In the genomic region with DNA sequence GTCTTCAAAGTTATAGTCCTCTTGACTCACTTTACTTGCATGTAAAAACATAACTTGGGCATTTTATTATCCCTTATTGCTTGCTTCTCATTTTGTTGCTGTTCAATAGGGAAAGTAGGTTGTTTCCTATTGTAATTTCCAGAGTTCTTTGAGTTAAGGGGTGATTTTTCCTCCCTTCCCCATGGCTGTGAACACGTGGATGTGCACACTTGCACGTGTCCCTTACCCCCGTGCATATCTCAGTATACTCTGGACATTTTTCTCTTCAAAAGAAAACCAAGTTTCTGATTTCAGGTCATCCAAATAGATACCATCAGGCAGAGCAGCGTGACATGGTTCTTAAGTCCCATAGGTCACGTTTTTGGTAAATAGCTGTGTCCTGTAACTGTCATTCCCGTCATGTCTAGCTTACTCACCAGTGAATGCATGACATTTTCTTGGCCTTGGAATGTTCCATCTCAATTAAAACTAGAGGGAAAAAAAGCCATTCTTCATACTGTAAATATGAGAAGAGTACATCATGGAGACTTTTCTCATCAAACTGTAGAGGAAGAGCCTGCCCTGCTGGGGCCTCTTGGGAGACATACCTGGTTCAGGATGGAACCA, we compare ENCODE assay signal across 31 cellular contexts.
"Had no signal": no experiment of that assay in that cellular context is flagged by ENCODE, and none has a peak within 500 bp of the region (broad histone marks: within the 10 kb centered on the region; RNA-seq: fewer than 3 reads in every experiment).

No MANE protein-coding gene starts in this region.

- FAIRE-seq: TTC549 had no signal

- H3K4me3 ChIP-seq: ascending aorta, body of pancreas, breast epithelium had no signal

- H3K36me3 ChIP-seq: ascending aorta, brain microvascular endothelial cell, breast epithelium had no signal

- H3K4me1 ChIP-seq: ascending aorta, breast epithelium had no signal

- H3K27me3 ChIP-seq: ascending aorta, body of pancreas, brain microvascular endothelial cell, breast epithelium had no signal

- DNase-seq: activated B cell treated with CpG ODN at 0.5 μM for 24 hours; activated CD4-positive, alpha-beta memory T cell treated with anti-CD3 and anti-CD28 coated beads, Interleukin-2, amount 10 ng/mL, durations not matched to agents 7 days and 5 days; activated CD4-positive, alpha-beta T cell treated with anti-CD3 and anti-CD28 coated beads for 36 hours; activated CD4-positive, alpha-beta T cell treated with anti-CD3 and anti-CD28 coated beads for 48 hours; activated CD4-positive, alpha-beta T cell treated with anti-CD3 and anti-CD28 coated beads, Interleukin-2, amount 10 ng/mL, durations not matched to agents 7 days and 5 days; activated CD4-positive, alpha-beta T cell treated with anti-CD3 and anti-CD28 coated beads, Interleukin-2, amount 50 U/mL, for 48 hours; activated CD4-positive, CD25-positive, alpha-beta regulatory T cell treated with anti-CD3 and anti-CD28 coated beads, Interleukin-2, amount 50 U/mL, for 72 hours; activated CD8-positive, alpha-beta memory T cell treated with anti-CD3 and anti-CD28 coated beads for 24 hours; activated CD8-positive, alpha-beta memory T cell treated with anti-CD3 and anti-CD28 coated beads, Interleukin-2, amount 10 ng/mL, durations not matched to agents 7 days and 5 days; activated CD8-positive, alpha-beta memory T cell treated with anti-CD3 and anti-CD28 coated beads, Interleukin-2, amount 50 U/mL, for 48 hours; activated CD8-positive, alpha-beta T cell treated with anti-CD3 and anti-CD28 coated beads, Interleukin-2, amount 10 ng/mL, durations not matched to agents 7 days and 5 days; activated effector memory CD4-positive, alpha-beta T cell treated with Interleukin-2 at 50 U/mL for 16 hours; activated gamma-delta T cell; activated naive CD4-positive, alpha-beta T cell treated with anti-CD3 and anti-CD28 coated beads, Interleukin-2, amount 10 ng/mL, durations not matched to agents 7 days and 5 days; activated naive CD4-positive, alpha-beta T cell treated with Interleukin-2 at 50 U/mL for 16 hours; activated naive CD8-positive, alpha-beta T cell treated with anti-CD3 and anti-CD28 coated beads, Interleukin-2, amount 10 ng/mL, durations not matched to agents 7 days and 5 days; activated naive CD8-positive, alpha-beta T cell treated with anti-CD3 and anti-CD28 coated beads, Interleukin-2, amount 50 U/mL, for 24 hours; activated T-cell treated with anti-CD3 and anti-CD28 coated beads, Interleukin-2, amount 50 U/mL, for 24 hours; activated T-cell treated with anti-CD3 and anti-CD28 coated beads, Interleukin-2, amount 50 U/mL, for 48 hours; amygdala; anterior cingulate cortex; central memory CD4-positive, alpha-beta T cell; T-helper 1 cell; T-helper 2 cell; T-helper 9 cell had no signal

- ATAC-seq: activated CD4-positive, alpha-beta T cell treated with anti-CD3 and anti-CD28 coated beads for 36 hours; activated CD8-positive, alpha-beta memory T cell treated with anti-CD3 and anti-CD28 coated beads, Interleukin-2, amount 10 ng/mL, durations not matched to agents 7 days and 5 days; activated CD8-positive, alpha-beta T cell treated with anti-CD3 and anti-CD28 coated beads, Interleukin-2, amount 10 ng/mL, durations not matched to agents 7 days and 5 days; activated naive CD8-positive, alpha-beta T cell treated with anti-CD3 and anti-CD28 coated beads, Interleukin-2, amount 50 U/mL, for 24 hours; body of pancreas had no signal

- H3K9me3 ChIP-seq: ascending aorta, body of pancreas, breast epithelium had no signal

- H3K27ac ChIP-seq: ascending aorta, body of pancreas, brain microvascular endothelial cell, breast epithelium, VCaP had no signal
